ENCODE assay signal across 8 cellular contexts in genomic region chr2:109129921-109130725, GRCh38. TPM values are rescaled to one million over a fixed set of nuclear protein-coding genes. Genes with fewer than 3 reads are reported as not detected.
DNase-seq lines count a peak whose midpoint lies in the region; ATAC-seq and TF ChIP-seq lines count a peak whose summit lies in the region.

No MANE protein-coding gene starts in this region.

- H3K4me3 Mint-ChIP-seq in naive thymus-derived CD8-positive, alpha-beta T cell = peak overlapping the region; percentile 84 to 98 (median 96)

- peaks cover 0 to 15% (median 0%) of the 10 kb centered on the region in 5 donors for H3K27me3 Mint-ChIP-seq in naive thymus-derived CD8-positive, alpha-beta T cell

- peak; percentile 21 to 27 for ATAC-seq in naive thymus-derived CD8-positive, alpha-beta T cell
- no peak for ATAC-seq in GM21825 (IDR thresholded peaks at IDR 0.05; ENCODE audit: unreplicated experiment)

- DNase-seq in AG10803 (ENCODE audit: low read depth) (peak; percentile 49), M059J (ENCODE audit: low read depth) (peak; percentile 8), NCI-H510A treated with DMSO at 0.1 percent for 48 hours (lab: John Stamatoyannopoulos, UW) (no peak), D341Med (ENCODE audit: low spot score) (no peak), WERI-Rb-1 (no peak)
- peak in 5 of 10 donors; percentile 8 to 70 (median 41) for DNase-seq in naive thymus-derived CD8-positive, alpha-beta T cell

- no peak overlapping the region for H3K27ac ChIP-seq in duodenal mucosa (ENCODE audit: low read depth, low read length)
- H3K27ac ChIP-seq in WERI-Rb-1 = no peak overlapping the region

- H3K27me3 ChIP-seq in duodenal mucosa (ENCODE audit: control insufficient read depth in 1 of 2, insufficient read depth in 2 of 2, low read length in 2 of 2) (peaks cover 30 to 43% of the 10 kb centered on the region in 2 donors), WERI-Rb-1 (ENCODE audit: insufficient read depth, low read depth, severe bottlenecking) (peaks cover 9% of the 10 kb centered on the region)

- no peaks in the 10 kb centered on the region for H3K36me3 Mint-ChIP-seq in naive thymus-derived CD8-positive, alpha-beta T cell

- H3K27ac Mint-ChIP-seq in naive thymus-derived CD8-positive, alpha-beta T cell = peak overlapping the region in 9 of 10 donors; percentile 79 to 96 (median 86)

- POLR2A ChIA-PET in naive thymus-derived CD8-positive, alpha-beta T cell (lab: Charles Lee) = interaction anchor here (0.7 to 4.1 kb wide), 6 partner anchors 98 to 380 kb away, joined by 3 to 46 read pairs (median 4); no protein-coding TSS in a partner anchor

- no peaks in the 10 kb centered on the region for H3K9me3 Mint-ChIP-seq in naive thymus-derived CD8-positive, alpha-beta T cell

- H3K9ac ChIP-seq in duodenal mucosa (ENCODE audit: low read depth in 1 of 2, low read length in 2 of 2) = peak overlapping the region; percentile 8 to 30

- H3K4me1 Mint-ChIP-seq in naive thymus-derived CD8-positive, alpha-beta T cell = peaks cover 40 to 71% (median 58%) of the 10 kb centered on the region in 4 donors

- peaks cover 0 to 16% of the 10 kb centered on the region in 2 donors for H3K4me1 ChIP-seq in duodenal mucosa (ENCODE audit: control insufficient read depth in 1 of 2, insufficient read depth in 2 of 2, low read length in 2 of 2)

- peak overlapping the region; percentile 67 for H3K4me3 ChIP-seq in AG10803 (ENCODE audit: low read length)
- H3K4me3 ChIP-seq in duodenal mucosa (ENCODE audit: low read depth in 1 of 2, low read length in 2 of 2) = peak overlapping the region; percentile 60 to 64
- H3K4me3 ChIP-seq in WERI-Rb-1 (ENCODE audit: low read depth, low read length) = no peak overlapping the region

- H3K36me3 ChIP-seq in duodenal mucosa (ENCODE audit: control insufficient read depth in 1 of 2, insufficient read depth in 2 of 2, low read length in 2 of 2) (no peaks in the 10 kb centered on the region), WERI-Rb-1 (no peaks in the 10 kb centered on the region)

- no peaks in the 10 kb centered on the region for H3K9me3 ChIP-seq in duodenal mucosa (ENCODE audit: control insufficient read depth in 1 of 2, low read length in 2 of 2)
- no peaks in the 10 kb centered on the region for H3K9me3 ChIP-seq in WERI-Rb-1 (ENCODE audit: severe bottlenecking)

- no peak for TF ChIP-seq CTCF in AG10803 (conservative IDR thresholded peaks at IDR 0.05; ENCODE audit: low read length)
- no peak for TF ChIP-seq CTCF in WERI-Rb-1 (IDR thresholded peaks at IDR 0.05; ENCODE audit: low read depth, low read length)

RNA-seq across cellular contexts. Expression of gene SH3RF3, which starts 1.1 kb away (rescaled TPM):
- total RNA-seq in M059J (2014; rRNA removed; shearing (Covaris generic)) = 1.9 and 2.5 TPM in 2 replicates
- total RNA-seq in naive thymus-derived CD8-positive, alpha-beta T cell = 10 to 100 TPM; 14.9 to 15.1 TPM
- 1 to 10 TPM in 2 of 3 donors, under 1 TPM in 1; 0.39 to 4.4 (median 1.4) TPM for polyA plus RNA-seq in naive thymus-derived CD8-positive, alpha-beta T cell

Comparison
In these comparisons a context has a peak if more than half of its experiments do, and no peak if none do; other contexts are left out.
1. DNase-seq: peak in AG10803 (single experiment) and M059J (single experiment); none in NCI-H510A treated with DMSO at 0.1 percent for 48 hours (single experiment), D341Med (single experiment) and WERI-Rb-1 (single experiment).